8 cellular contexts compared by ENCODE assay signal in genomic region chrX:118823263-118824172, GRCh38. TPM values are rescaled to one million over a fixed set of nuclear protein-coding genes. Genes with fewer than 3 reads are reported as not detected.
A peak's percentile ranks its signal among the peaks of the same experiment; 100 is the strongest.
DNase-seq lines count a peak whose midpoint lies in the region; ATAC-seq and TF ChIP-seq lines count a peak whose summit lies in the region.

Gene ZCCHC12 (plus strand): TSS chrX:118823824. CDS start chrX:118825245, 1,421 bp downstream.

- 5 to 35% methylated on average over 51 of the region's 51 CpGs for WGBS in aorta, 2 donors

- TF ChIP-seq RAD21 in HCT116 (IDR thresholded peaks at IDR 0.05; ENCODE audit: low read depth): no peak

- H3K4me3 Mint-ChIP-seq in activated T-helper 17 cell treated with anti-CD3 and anti-CD28 coated beads, Interleukin-2, amount 50 U/mL, for 72 hours: peak within 1 kb of the TSS; percentile 71

- peak within 1 kb of the TSS; percentile 68 for H2AFZ ChIP-seq in HCT116 (ENCODE audit: low read depth, low read length, poor library complexity, severe bottlenecking)

- peaks cover 26 to 49% (median 32%) of the 10 kb centered on the region in 11 experiments for H3K27me3 ChIP-seq in BLaER1 treated with 17β-estradiol and CSF1 and Interleukin-3, amounts not matched to agents 10 nM and 100 nM
- no peaks in the 10 kb centered on the region for H3K27me3 ChIP-seq in HCT116 (ENCODE audit: insufficient read depth, low read length)
- no peaks in the 10 kb centered on the region for H3K27me3 ChIP-seq in aorta (ENCODE audit: control insufficient read depth in 1 of 2, insufficient read depth in 2 of 2, low read length in 1 of 2)

- peaks cover 8 to 19% (median 13%) of the 10 kb centered on the region in 10 experiments; a peak in 18 of 20 replicates for H3K4me1 ChIP-seq in BLaER1 treated with 17β-estradiol and CSF1 and Interleukin-3, amounts not matched to agents 10 nM and 100 nM
- peaks cover 0 to 12% of the 10 kb centered on the region in 2 experiments; a peak in 2 of 4 replicates for H3K4me1 ChIP-seq in HCT116 (ENCODE audit: control insufficient read depth in 1 of 2, insufficient read depth in 2 of 2, low read length in 2 of 2)
- H3K4me1 ChIP-seq in aorta (ENCODE audit: control insufficient read depth in 1 of 2, insufficient read depth in 2 of 2, low read length in 2 of 2): no peaks in the 10 kb centered on the region

- DNase-seq in HCT116 (ENCODE audit: low read depth, low spot score) (peak; percentile 27), NCI-H748 (lab: John Stamatoyannopoulos, UW; ENCODE audit: unreplicated experiment) (peak; percentile 97), foreskin fibroblast (peak; percentile 20 to 61), occipital lobe (lab: John Stamatoyannopoulos, UW) (peak; percentile 21), aorta (peak; percentile 58 to 80)

- CTCF ChIA-PET in HCT116 (lab: Charles Lee): interaction anchor here (1.1 to 1.2 kb wide), 2 partner anchors 16 to 243 kb away, joined by 3 to 8 read pairs; no protein-coding TSS in a partner anchor

- H3K79me2 ChIP-seq in HCT116 (ENCODE audit: insufficient read depth, low read length): no peaks in the 10 kb centered on the region

- TF ChIP-seq CTCF in HCT116 (IDR thresholded peaks at IDR 0.05 in 2 of 3, conservative IDR thresholded peaks at IDR 0.05 in 1 of 3; ENCODE audit: borderline replicate concordance in 1 of 3, insufficient read depth in 1 of 3, low read depth in 2 of 3, low read length in 2 of 3) (no peak), foreskin fibroblast (IDR thresholded peaks at IDR 0.05; ENCODE audit: low read depth, low read length) (no peak)

- peaks cover 19% of the 10 kb centered on the region for H3K27me3 Mint-ChIP-seq in activated T-helper 17 cell treated with anti-CD3 and anti-CD28 coated beads, Interleukin-2, amount 50 U/mL, for 72 hours

- peak within 1 kb of the TSS in 5 of 11 experiments; percentile 6 to 33 (median 19); a peak in 2 of 22 replicates for H3K9ac ChIP-seq in BLaER1 treated with 17β-estradiol and CSF1 and Interleukin-3, amounts not matched to agents 10 nM and 100 nM
- no peak within 1 kb of the TSS for H3K9ac ChIP-seq in HCT116 (ENCODE audit: low read length)

- no TSS peak for BruUV-seq in HCT116 (replicated peaks; lab: Mats Ljungman, UMichigan)

- POLR2A ChIA-PET in HCT116 (lab: Charles Lee): interaction anchor here (0.5 kb wide), 1 partner anchor 177 kb away, joined by 3 read pairs; no protein-coding TSS in a partner anchor

- no peak for TF ChIP-seq POLR2A in HCT116 (IDR thresholded peaks at IDR 0.05; ENCODE audit: borderline replicate concordance, extremely low read depth, insufficient read depth, insufficient read length)

- peak within 1 kb of the TSS; percentile 76 to 87 (median 82) for H3K4me2 ChIP-seq in BLaER1 treated with 17β-estradiol and CSF1 and Interleukin-3, amounts not matched to agents 10 nM and 100 nM
- peak within 1 kb of the TSS; percentile 82 for H3K4me2 ChIP-seq in HCT116 (ENCODE audit: low read length)

- intact Hi-C loops in HCT116 (cut with micrococcal nuclease) (no loop called here), aorta (cut with DNase I) (no loop called here)

- RAD21 ChIA-PET in HCT116 (lab: Charles Lee; ENCODE audit: low non-redundant PET in 1 of 2, low total read pairs in 2 of 2, uncharacterized antibody in 2 of 2, unreplicated experiment in 2 of 2): no interaction called here

- H4K20me1 ChIP-seq in BLaER1 treated with 17β-estradiol and CSF1 and Interleukin-3, amounts not matched to agents 10 nM and 100 nM: no peaks in the 10 kb centered on the region
- H4K20me1 ChIP-seq in HCT116 (ENCODE audit: insufficient read depth): no peaks in the 10 kb centered on the region

- H3K9me3 Mint-ChIP-seq in activated T-helper 17 cell treated with anti-CD3 and anti-CD28 coated beads, Interleukin-2, amount 50 U/mL, for 72 hours: no peaks in the 10 kb centered on the region

- H3K36me3 Mint-ChIP-seq in activated T-helper 17 cell treated with anti-CD3 and anti-CD28 coated beads, Interleukin-2, amount 50 U/mL, for 72 hours (ENCODE audit: low read depth): no peaks in the 10 kb centered on the region

- peak within 1 kb of the TSS; percentile 35 to 64 (median 50) for H3K4me3 ChIP-seq in BLaER1 treated with 17β-estradiol and CSF1 and Interleukin-3, amounts not matched to agents 10 nM and 100 nM
- peak within 1 kb of the TSS; percentile 33 to 50 for H3K4me3 ChIP-seq in HCT116 (replicated peaks in 1 of 2; ENCODE audit: low read depth in 1 of 2, low read length in 2 of 2)
- H3K4me3 ChIP-seq in foreskin fibroblast (ENCODE audit: low read depth in 1 of 2, low read length in 2 of 2): peak within 1 kb of the TSS; percentile 33 to 39
- no peak within 1 kb of the TSS for H3K4me3 ChIP-seq in aorta (ENCODE audit: low read length in 2 of 2)

- H3K9me2 ChIP-seq in HCT116 (ENCODE audit: insufficient read depth): no peaks in the 10 kb centered on the region

- no peak within 1 kb of the TSS for H3K27ac Mint-ChIP-seq in activated T-helper 17 cell treated with anti-CD3 and anti-CD28 coated beads, Interleukin-2, amount 50 U/mL, for 72 hours

- H3K9me3 ChIP-seq in BLaER1 treated with 17β-estradiol and CSF1 and Interleukin-3, amounts not matched to agents 10 nM and 100 nM (replicated peaks in 1 of 11): peaks cover 0 to 14% (median 6%) of the 10 kb centered on the region in 11 experiments; a peak in 6 of 22 replicates
- H3K9me3 ChIP-seq in HCT116 (ENCODE audit: control insufficient read depth in 1 of 2, insufficient read depth in 1 of 2, low read depth in 1 of 2, low read length in 2 of 2) (no peaks in the 10 kb centered on the region), aorta (ENCODE audit: control insufficient read depth, low read length) (no peaks in the 10 kb centered on the region)

- no peaks in the 10 kb centered on the region for H3K4me1 Mint-ChIP-seq in activated T-helper 17 cell treated with anti-CD3 and anti-CD28 coated beads, Interleukin-2, amount 50 U/mL, for 72 hours

- ATAC-seq in HCT116 (peak; percentile 93), aorta (ENCODE audit: low FRiP score) (peak; percentile 48), GM21423 (IDR thresholded peaks at IDR 0.05; ENCODE audit: unreplicated experiment) (no peak)
- ATAC-seq in activated T-helper 17 cell treated with anti-CD3 and anti-CD28 coated beads, Interleukin-2, amount 50 U/mL, for 72 hours (replicated peaks): peak; percentile 43

- H3K36me3 ChIP-seq in BLaER1 treated with 17β-estradiol and CSF1 and Interleukin-3, amounts not matched to agents 10 nM and 100 nM: no peaks in the 10 kb centered on the region
- H3K36me3 ChIP-seq in HCT116 (ENCODE audit: control insufficient read depth in 1 of 2, insufficient read depth in 2 of 2, low read length in 2 of 2) (no peaks in the 10 kb centered on the region), aorta (ENCODE audit: control insufficient read depth in 1 of 2, insufficient read depth in 2 of 2, low read length in 1 of 2) (no peaks in the 10 kb centered on the region)

- no peak within 1 kb of the TSS for H3K27ac ChIP-seq in BLaER1 treated with 17β-estradiol and CSF1 and Interleukin-3, amounts not matched to agents 10 nM and 100 nM
- no peak within 1 kb of the TSS for H3K27ac ChIP-seq in HCT116 (ENCODE audit: low read depth, low read length)
- H3K27ac ChIP-seq in aorta (ENCODE audit: low read depth in 1 of 2, low read length in 2 of 2): no peak within 1 kb of the TSS

TF ChIP-seq in HCT116, 20 proteins besides CTCF, POLR2A, EP300 and RAD21:
- peak; percentile 95 for TF ChIP-seq EGR1 (IDR thresholded peaks at IDR 0.05; ENCODE audit: low read depth)
- TF ChIP-seq SP1 (IDR thresholded peaks at IDR 0.05; ENCODE audit: low read depth): no peak
- peak; percentile 96 for TF ChIP-seq TCF7L2 (IDR thresholded peaks at IDR 0.05; ENCODE audit: borderline replicate concordance, extremely low read depth, insufficient read depth, insufficient read length)
- TF ChIP-seq ATF3 (IDR thresholded peaks at IDR 0.05): no peak

RNA-seq across cellular contexts. Expression of gene ZCCHC12, which starts in this region (rescaled TPM):
- total RNA-seq in HCT116 (2021; ENCODE audit: unreplicated experiment) (0.89 TPM), occipital lobe (23.2 TPM), aorta (under 1 TPM in 1 of 2 donors, not detected in 1; 0.15 TPM)
- polyA plus RNA-seq in HCT116 (2012): 0.22 and 0.30 TPM in 2 replicates
- total RNA-seq in activated T-helper 17 cell treated with anti-CD3 and anti-CD28 coated beads, Interleukin-2, amount 50 U/mL, for 72 hours: under 1 TPM in 1 of 2 donors, not detected in 1; 0.87 TPM
- polyA plus RNA-seq in aorta: not detected

Comparison
In these comparisons a context has a peak if more than half of its experiments do, and no peak if none do; other contexts are left out.
1. RNA of gene ZCCHC12 (total RNA-seq): 23.2 TPM in occipital lobe (single experiment); 0.89 TPM in HCT116 (single experiment), 0.87 TPM in activated T-helper 17 cell treated with anti-CD3 and anti-CD28 coated beads, Interleukin-2, amount 50 U/mL, for 72 hours and 0.15 TPM in aorta; every median in the first group is over 10 times any median in the second.
2. Peak in DNase-seq, ATAC-seq, H3K4me3 ChIP-seq and H3K4me2 ChIP-seq in HCT116; RNA of the gene not detected or under 1 TPM.
3. Peak in ATAC-seq in activated T-helper 17 cell treated with anti-CD3 and anti-CD28 coated beads, Interleukin-2, amount 50 U/mL, for 72 hours; RNA of the gene not detected or under 1 TPM.
4. Peak in DNase-seq and ATAC-seq in aorta; RNA of the gene not detected or under 1 TPM.
5. H3K4me3 ChIP-seq: peak in BLaER1 treated with 17β-estradiol and CSF1 and Interleukin-3, amounts not matched to agents 10 nM and 100 nM (10 of 10) and foreskin fibroblast (2 of 2); none in aorta (0 of 2).
6. DNase-seq: peak in every context shown above with its lines; median percentile 97 in NCI-H748; 69 in aorta; 40 in foreskin fibroblast; 27 in HCT116; 21 in occipital lobe.